ENCODE assay signal across 9 cellular contexts in genomic region chr16:87778830-87779579, GRCh38.
DNase-seq lines count a peak whose midpoint lies in the region; ATAC-seq, FAIRE-seq and TF ChIP-seq lines count a peak whose summit lies in the region.
"Had no signal": no experiment of that assay in that cellular context is flagged by ENCODE, and none has a peak within 500 bp of the region (broad histone marks: within the 10 kb centered on the region; RNA-seq: fewer than 3 reads in every experiment).

No MANE protein-coding gene starts in this region.

- no peaks in the 10 kb centered on the region for H4K20me1 ChIP-seq in OCI-LY3 (ENCODE audit: insufficient read depth, low read length)

- H3K4me1 ChIP-seq in OCI-LY3 (ENCODE audit: low read length) (peaks cover 66% of the 10 kb centered on the region), mucosa of rectum (ENCODE audit: control insufficient read depth in 2 of 2, insufficient read depth in 2 of 2, low read length in 2 of 2) (peaks cover 5 to 14% of the 10 kb centered on the region in 2 donors)

- H3K4me2 ChIP-seq in OCI-LY3 (ENCODE audit: low read length), result peak overlapping the region; percentile 99

- H3K27me3 ChIP-seq in OCI-LY3 (ENCODE audit: low read depth, low read length), result no peaks in the 10 kb centered on the region
- H3K27me3 ChIP-seq in mucosa of rectum (ENCODE audit: control insufficient read depth in 2 of 2, insufficient read depth in 2 of 2, low read length in 2 of 2), result no peaks in the 10 kb centered on the region

- ATAC-seq in GM21515 (IDR thresholded peaks at IDR 0.05; ENCODE audit: unreplicated experiment), result peak; percentile 46

- DNase-seq in D721Med (ENCODE audit: insufficient read length, low spot score) (peak; percentile 53), HuH-7.5 (ENCODE audit: low spot score) (peak; percentile 79), activated T-cell treated with anti-CD3 and anti-CD28 coated beads for 24 hours (ENCODE audit: low read depth) (peak; percentile 91), epithelial cell of prostate (ENCODE audit: low read depth, low spot score) (peak; percentile 53)
- DNase-seq in stimulated activated CD8-positive, alpha-beta memory T cell treated with anti-CD3 and anti-CD28 coated beads, Interleukin-7, amount 100 ng/mL, for 1 hour (ENCODE audit: low read depth in 2 of 2), result peak; percentile 83

- H3K9me3 ChIP-seq in OCI-LY3 (ENCODE audit: insufficient read depth, low read length), result no peaks in the 10 kb centered on the region
- no peaks in the 10 kb centered on the region for H3K9me3 ChIP-seq in mucosa of rectum (ENCODE audit: control insufficient read depth in 2 of 2, low read length in 2 of 2)

- peak overlapping the region; percentile 93 for H3K27ac ChIP-seq in OCI-LY3 (ENCODE audit: low read length)
- peak overlapping the region; percentile 88 for H3K27ac ChIP-seq in epithelial cell of prostate
- H3K27ac ChIP-seq in mucosa of rectum (ENCODE audit: low read depth in 2 of 2, low read length in 2 of 2), result peak overlapping the region; percentile 18 to 56

- H3K36me3 ChIP-seq in OCI-LY3 (replicated peaks; ENCODE audit: low read depth, low read length) (no peaks in the 10 kb centered on the region), mucosa of rectum (ENCODE audit: control insufficient read depth in 2 of 2, insufficient read depth in 2 of 2, low read length in 2 of 2) (no peaks in the 10 kb centered on the region)

- TF ChIP-seq CTCF in D721Med (IDR thresholded peaks at IDR 0.05; ENCODE audit: insufficient read depth, missing control alignments) (peak; percentile 95), OCI-LY3 (IDR thresholded peaks at IDR 0.05; ENCODE audit: low read depth, low read length) (peak; percentile 75)

- H3K4me3 ChIP-seq in OCI-LY3 (ENCODE audit: low read length) (peak overlapping the region; percentile 82), mucosa of rectum (ENCODE audit: low read length in 2 of 2) (no peak overlapping the region)
- H3K4me3 ChIP-seq: skin epidermis had no signal

- H2AFZ ChIP-seq in OCI-LY3 (ENCODE audit: low read depth, low read length), result peak overlapping the region; percentile 39; the same call in 1 of the 2 replicates

- peak overlapping the region; percentile 97 for H3K9ac ChIP-seq in OCI-LY3 (ENCODE audit: low read length)
- H3K9ac ChIP-seq in mucosa of rectum (ENCODE audit: low read depth in 1 of 2, low read length in 2 of 2), result no peak overlapping the region

- no peak for FAIRE-seq in D721Med (lab: Jason Lieb, UNC)

- H3K79me2 ChIP-seq in OCI-LY3 (ENCODE audit: low read length), result no peaks in the 10 kb centered on the region

Comparison
In these comparisons a context has a peak if more than half of its experiments do, and no peak if none do; other contexts are left out.
1. H3K27ac ChIP-seq: peak in every context shown above with its lines; median percentile 93 in OCI-LY3; 88 in epithelial cell of prostate; 37 in mucosa of rectum.